ENCODE assay signal across 10 cellular contexts in the genomic region with DNA sequence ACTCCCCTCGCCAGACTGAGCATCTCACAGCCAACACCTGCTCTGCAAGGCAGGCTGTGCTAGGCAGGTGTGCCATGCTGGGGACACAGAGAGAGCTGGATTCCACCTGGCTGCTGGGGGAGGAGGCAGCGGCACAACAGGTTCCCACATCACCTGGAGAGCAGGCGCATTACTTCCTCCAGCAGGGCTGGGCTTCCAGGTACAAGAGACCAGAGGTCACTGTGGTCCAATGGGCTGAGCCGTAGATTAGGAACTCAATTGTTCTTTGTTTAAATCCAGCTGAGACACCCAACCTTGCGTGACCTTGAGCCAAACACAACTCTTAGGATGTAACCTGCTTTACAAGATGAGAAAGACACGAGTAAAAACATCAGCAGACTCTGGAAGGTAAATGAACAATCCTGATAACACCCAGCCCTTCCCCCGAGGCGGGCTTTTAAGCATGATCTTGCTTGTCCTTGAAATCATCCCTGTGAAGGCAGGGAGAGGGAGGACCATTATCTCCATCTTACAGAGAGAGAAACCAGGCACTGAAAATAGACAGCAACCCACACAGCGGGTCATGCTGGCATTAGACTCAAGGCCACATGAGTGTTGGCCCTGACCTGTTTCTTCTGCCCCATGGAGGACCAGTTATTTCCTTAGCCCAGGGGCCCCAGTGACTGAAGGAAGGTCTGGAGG.
A peak's percentile ranks its signal among the peaks of the same experiment; 100 is the strongest.
DNase-seq lines count a peak whose midpoint lies in the region; ATAC-seq and TF ChIP-seq lines count a peak whose summit lies in the region.
"Had no signal": no experiment of that assay in that cellular context is flagged by ENCODE, and none has a peak within 500 bp of the region (broad histone marks: within the 10 kb centered on the region; RNA-seq: fewer than 3 reads in every experiment).

No MANE protein-coding gene starts in this region.

- no peak overlapping the region for H2AFZ ChIP-seq in hepatocyte

- intact Hi-C loops in spleen (cut with DNase I; ENCODE audit: low total_unique reads) = no loop called here

- no peaks in the 10 kb centered on the region for H4K20me1 ChIP-seq in hepatocyte (ENCODE audit: insufficient read depth, poor library complexity, severe bottlenecking)

- TF ChIP-seq CTCF in hepatocyte (IDR thresholded peaks at IDR 0.05; ENCODE audit: poor library complexity) (no peak), spleen (IDR thresholded peaks at IDR 0.05 in 8 of 11, conservative IDR thresholded peaks at IDR 0.05 in 3 of 11) (no peak)

- peak overlapping the region; percentile 22 for H3K4me2 ChIP-seq in hepatocyte

- H3K9me3 ChIP-seq in hepatocyte (ENCODE audit: low read depth) (no peaks in the 10 kb centered on the region), spleen (no peaks in the 10 kb centered on the region)
- H3K9me3 ChIP-seq: MG63 had no signal

- no peaks in the 10 kb centered on the region for H3K9me2 ChIP-seq in hepatocyte (replicated peaks; ENCODE audit: insufficient read depth)

- no peak for TF ChIP-seq POLR2A in spleen (IDR thresholded peaks at IDR 0.05)

- H3K4me3 ChIP-seq in hepatocyte (no peak overlapping the region), spleen (no peak overlapping the region)
- H3K4me3 ChIP-seq: MG63 had no signal

- H3K36me3 ChIP-seq in hepatocyte (replicated peaks; ENCODE audit: insufficient read depth, low read depth) = no peaks in the 10 kb centered on the region
- no peaks in the 10 kb centered on the region for H3K36me3 ChIP-seq in spleen
- H3K36me3 ChIP-seq: MG63 had no signal

- no peaks in the 10 kb centered on the region for H3K79me2 ChIP-seq in hepatocyte

- H3K4me1 ChIP-seq in hepatocyte (ENCODE audit: insufficient read depth) (peaks cover 4% of the 10 kb centered on the region), spleen (peaks cover 3 to 66% (median 27%) of the 10 kb centered on the region in 6 donors)

- WGBS in hepatocyte (ENCODE audit: low lambda C conversion rate, missing lambda C conversion rate) = 52% methylated on average over 9 of the region's 9 CpGs
- WGBS in spleen, 5 donors = 81 to 92% (median 85%) methylated on average over 7 to 9 of the region's 9 CpGs

- peak overlapping the region; percentile 60 for H3K27ac ChIP-seq in hepatocyte
- peak overlapping the region in 6 of 8 donors; percentile 65 to 80 (median 74) for H3K27ac ChIP-seq in spleen

- no peak for ATAC-seq in HG03354 (IDR thresholded peaks at IDR 0.05; ENCODE audit: poor library complexity, severe bottlenecking, unreplicated experiment)

- no peaks in the 10 kb centered on the region for H3K27me3 ChIP-seq in hepatocyte
- H3K27me3 ChIP-seq in spleen (replicated peaks in 1 of 7) = no peaks in the 10 kb centered on the region
- H3K27me3 ChIP-seq: MG63 had no signal

- peak; percentile 6 to 75 for DNase-seq in NCI-H2081 (lab: John Stamatoyannopoulos, UW)
- DNase-seq in NCI-H2081 treated with DMSO at 0.1 percent for 48 hours (lab: John Stamatoyannopoulos, UW) = no peak
- peak; percentile 42 for DNase-seq in NCI-H526 treated with DMSO at 0.1 percent for 48 hours (lab: John Stamatoyannopoulos, UW)
- DNase-seq in hepatocyte (ENCODE audit: low spot score) = peak; percentile 73
- no peak for DNase-seq in spleen
- no peak for DNase-seq in NCI-H2171 (lab: John Stamatoyannopoulos, UW)
- DNase-seq in activated CD8-positive, alpha-beta memory T cell treated with anti-CD3 and anti-CD28 coated beads, Interleukin-2, amount 50 U/mL, for 48 hours = no peak
- DNase-seq: MG63, occipital lobe had no signal

Comparison
In these comparisons a context has a peak if more than half of its experiments do, and no peak if none do; other contexts are left out.
1. DNase-seq: peak in NCI-H2081 (2 of 2), NCI-H526 treated with DMSO at 0.1 percent for 48 hours (single experiment) and hepatocyte (single experiment); none in NCI-H2081 treated with DMSO at 0.1 percent for 48 hours (single experiment), spleen (single experiment), NCI-H2171 (single experiment) and activated CD8-positive, alpha-beta memory T cell treated with anti-CD3 and anti-CD28 coated beads, Interleukin-2, amount 50 U/mL, for 48 hours (single experiment).